8 cellular contexts compared by ENCODE assay signal in genomic region chr2:233976690-233977294, GRCh38. TPM values are rescaled to one million over a fixed set of nuclear protein-coding genes. Genes with fewer than 3 reads are reported as not detected.
A peak's percentile ranks its signal among the peaks of the same experiment; 100 is the strongest.
DNase-seq lines count a peak whose midpoint lies in the region; ATAC-seq and TF ChIP-seq lines count a peak whose summit lies in the region.

No MANE protein-coding gene starts in this region.

- no peaks in the 10 kb centered on the region for H3K9me3 ChIP-seq in adipocyte (ENCODE audit: control insufficient read depth, low read length)

- H3K27me3 ChIP-seq in adipocyte (replicated peaks; ENCODE audit: control insufficient read depth, insufficient read depth, low read length): no peaks in the 10 kb centered on the region

- H3K4me1 ChIP-seq in adipocyte (ENCODE audit: control insufficient read depth, insufficient read depth, low read length): peaks cover 29% of the 10 kb centered on the region

- no peaks in the 10 kb centered on the region for H3K27me3 Mint-ChIP-seq in type B pancreatic cell

- H3K9ac ChIP-seq in adipocyte (ENCODE audit: low read length): no peak overlapping the region

- H3K36me3 ChIP-seq in adipocyte (ENCODE audit: control insufficient read depth, insufficient read depth, low read length, severe bottlenecking): no peaks in the 10 kb centered on the region

- H3K4me1 Mint-ChIP-seq in type B pancreatic cell (ENCODE audit: unreplicated experiment): peaks cover 29% of the 10 kb centered on the region

- DNase-seq in DMS53 treated with DMSO at 0.1 percent for 48 hours (lab: John Stamatoyannopoulos, UW; ENCODE audit: unreplicated experiment) (peak; percentile 25), NCI-H128 (lab: John Stamatoyannopoulos, UW; ENCODE audit: unreplicated experiment) (peak; percentile 29), adipocyte (ENCODE audit: low read depth) (peak; percentile 79), inferior parietal cortex (ENCODE audit: extremely low spot score) (peak; percentile 76), type B pancreatic cell (ENCODE audit: extremely low spot score, unreplicated experiment) (no peak), UCSD-AML1 (lab: John Stamatoyannopoulos, UW; ENCODE audit: unreplicated experiment) (no peak)

- no peak overlapping the region for H3K4me3 ChIP-seq in adipocyte (ENCODE audit: low read length)

- no peaks in the 10 kb centered on the region for H3K36me3 Mint-ChIP-seq in type B pancreatic cell

- H3K27ac Mint-ChIP-seq in type B pancreatic cell: peak overlapping the region; percentile 28

- peak; percentile 30; the same call in 1 of the 2 replicates for TF ChIP-seq CTCF in 22Rv1 (IDR thresholded peaks at IDR 0.05)
- peak; percentile 76 for TF ChIP-seq CTCF in type B pancreatic cell (conservative IDR thresholded peaks at IDR 0.05)

- no peaks in the 10 kb centered on the region for H3K9me3 Mint-ChIP-seq in type B pancreatic cell

- H3K4me3 Mint-ChIP-seq in type B pancreatic cell: no peak overlapping the region

- no peak overlapping the region for H3K27ac ChIP-seq in 22Rv1

- ATAC-seq in HG02678 (IDR thresholded peaks at IDR 0.05; ENCODE audit: unreplicated experiment): no peak

RNA-seq across cellular contexts. Expression of gene TRPM8, which starts 59.6 kb away (rescaled TPM):
- total RNA-seq in type B pancreatic cell (ENCODE audit: low replicate concordance): 0.60 and 0.62 TPM in 2 replicates

Comparison
In these comparisons a context has a peak if more than half of its experiments do, and no peak if none do; other contexts are left out.
1. DNase-seq: peak in DMS53 treated with DMSO at 0.1 percent for 48 hours (single experiment), NCI-H128 (single experiment), adipocyte (single experiment) and inferior parietal cortex (single experiment); none in type B pancreatic cell (single experiment) and UCSD-AML1 (single experiment).